21 cellular contexts compared by ENCODE assay signal in the genomic region with DNA sequence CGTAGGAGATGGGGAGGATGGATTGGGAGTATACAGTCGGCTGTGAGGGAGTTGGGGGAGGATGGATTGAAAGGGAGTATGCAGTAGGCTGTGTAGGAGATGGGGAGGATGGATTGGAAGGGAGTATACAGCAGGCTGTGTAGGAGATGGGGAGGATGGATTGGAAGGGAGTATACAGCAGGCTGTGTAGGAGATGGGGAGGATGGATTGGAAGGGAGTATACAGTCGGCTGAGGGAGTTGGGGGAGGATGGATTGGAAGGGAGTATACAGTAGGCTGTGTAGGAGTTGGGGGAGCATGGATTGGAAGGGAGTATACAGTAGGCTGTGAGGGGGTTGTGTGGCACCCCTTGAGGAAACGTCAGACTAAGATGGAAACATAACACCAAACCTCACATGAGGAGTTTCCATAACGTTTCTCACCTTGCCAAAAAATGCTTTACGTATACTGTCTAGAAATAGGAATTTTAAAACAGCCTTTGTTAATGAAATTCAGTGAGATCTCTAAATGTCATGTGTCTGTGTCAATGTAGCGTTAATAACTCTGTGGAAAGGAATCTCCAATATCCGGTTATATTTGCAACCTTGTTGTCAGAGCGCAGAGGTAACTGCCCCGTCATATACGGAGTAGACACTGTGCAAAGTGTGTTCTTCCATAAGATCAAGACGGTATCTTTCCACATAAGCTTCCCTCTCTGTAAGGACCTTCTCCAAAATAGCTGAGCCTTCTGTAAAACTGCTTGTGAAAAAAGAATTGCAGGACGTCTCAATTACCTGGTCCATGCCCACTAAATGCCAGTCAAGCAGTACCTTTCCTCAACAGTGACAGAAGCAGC. TPM values are rescaled to one million over a fixed set of nuclear protein-coding genes. Genes with fewer than 3 reads are reported as not detected.
DNase-seq lines count a peak whose midpoint lies in the region; ATAC-seq and TF ChIP-seq lines count a peak whose summit lies in the region.
"Had no signal": no experiment of that assay in that cellular context is flagged by ENCODE, and none has a peak within 500 bp of the region (broad histone marks: within the 10 kb centered on the region; RNA-seq: fewer than 3 reads in every experiment).

No MANE protein-coding gene starts in this region.

- H3K27ac Mint-ChIP-seq in T-helper 17 cell, result peak overlapping the region; percentile 32
- no peak overlapping the region for H3K27ac Mint-ChIP-seq in activated naive CD8-positive, alpha-beta T cell treated with anti-CD3 and anti-CD28 coated beads, Interleukin-2, amount 50 U/mL, for 24 hours
- H3K27ac Mint-ChIP-seq: CD4-positive, alpha-beta memory T cell had no signal

- H3K9me3 ChIP-seq in T-helper 17 cell (ENCODE audit: control insufficient read depth, low read length, poor library complexity, severe bottlenecking) (no peaks in the 10 kb centered on the region), suprapubic skin (no peaks in the 10 kb centered on the region)
- no peaks in the 10 kb centered on the region for H3K9me3 ChIP-seq in effector memory CD4-positive, alpha-beta T cell (ENCODE audit: control insufficient read depth, low read length)

- peak; percentile 38 for DNase-seq in NCI-H748 (lab: John Stamatoyannopoulos, UW; ENCODE audit: unreplicated experiment)
- no peak for DNase-seq in NCI-H748 treated with DMSO at 0.1 percent for 48 hours (lab: John Stamatoyannopoulos, UW)
- no peak for DNase-seq in T-helper 17 cell
- DNase-seq in epithelial cell of esophagus (ENCODE audit: low read depth), result no peak
- no peak for DNase-seq in suprapubic skin (ENCODE audit: low spot score in 2 of 2)
- no peak for DNase-seq in activated naive CD8-positive, alpha-beta T cell treated with anti-CD3 and anti-CD28 coated beads, Interleukin-2, amount 50 U/mL, for 24 hours
- DNase-seq in effector memory CD4-positive, alpha-beta T cell, result no peak
- DNase-seq: 8988T; Calu3; CD4-positive, alpha-beta memory T cell; DMS79; H9; NCI-H1436; NCI-H2029; NCI-H2171; NCI-H446; NCI-H82; PC-3 had no signal

- H3K36me3 ChIP-seq in suprapubic skin, result no peaks in the 10 kb centered on the region
- no peaks in the 10 kb centered on the region for H3K36me3 ChIP-seq in effector memory CD4-positive, alpha-beta T cell (ENCODE audit: control insufficient read depth, insufficient read depth, low read length)

- 60% methylated on average over 13 of the region's 13 CpGs for WGBS in suprapubic skin

- no peaks in the 10 kb centered on the region for H3K27me3 ChIP-seq in suprapubic skin
- no peaks in the 10 kb centered on the region for H3K27me3 ChIP-seq in effector memory CD4-positive, alpha-beta T cell (replicated peaks; ENCODE audit: control insufficient read depth, insufficient read depth, low read length, poor library complexity, severe bottlenecking)

- H3K4me3 Mint-ChIP-seq in T-helper 17 cell, result no peak overlapping the region
- H3K4me3 Mint-ChIP-seq in activated naive CD8-positive, alpha-beta T cell treated with anti-CD3 and anti-CD28 coated beads, Interleukin-2, amount 50 U/mL, for 24 hours, result no peak overlapping the region
- H3K4me3 Mint-ChIP-seq: CD4-positive, alpha-beta memory T cell; H9 had no signal

- H3K36me3 Mint-ChIP-seq in T-helper 17 cell (ENCODE audit: low read depth), result no peaks in the 10 kb centered on the region
- H3K36me3 Mint-ChIP-seq in activated naive CD8-positive, alpha-beta T cell treated with anti-CD3 and anti-CD28 coated beads, Interleukin-2, amount 50 U/mL, for 24 hours (ENCODE audit: low read depth), result peaks cover 2% of the 10 kb centered on the region
- H3K36me3 Mint-ChIP-seq: CD4-positive, alpha-beta memory T cell had no signal

- H3K9me3 Mint-ChIP-seq in activated naive CD8-positive, alpha-beta T cell treated with anti-CD3 and anti-CD28 coated beads, Interleukin-2, amount 50 U/mL, for 24 hours, result no peaks in the 10 kb centered on the region
- H3K9me3 Mint-ChIP-seq: CD4-positive, alpha-beta memory T cell; H9 had no signal

- H3K4me1 ChIP-seq in suprapubic skin, result peaks cover 27% of the 10 kb centered on the region
- no peaks in the 10 kb centered on the region for H3K4me1 ChIP-seq in effector memory CD4-positive, alpha-beta T cell (ENCODE audit: control insufficient read depth, insufficient read depth, low read length, poor library complexity, severe bottlenecking)

- TF ChIP-seq EP300 in suprapubic skin (IDR thresholded peaks at IDR 0.05), result no peak

- TF ChIP-seq POLR2A in suprapubic skin (IDR thresholded peaks at IDR 0.05), result no peak

- peaks cover 4% of the 10 kb centered on the region for H3K27me3 Mint-ChIP-seq in T-helper 17 cell
- no peaks in the 10 kb centered on the region for H3K27me3 Mint-ChIP-seq in activated naive CD8-positive, alpha-beta T cell treated with anti-CD3 and anti-CD28 coated beads, Interleukin-2, amount 50 U/mL, for 24 hours

- TF ChIP-seq CTCF in epithelial cell of esophagus (IDR thresholded peaks at IDR 0.05; ENCODE audit: insufficient read depth, low read depth, low read length, missing control alignments), result no peak
- TF ChIP-seq CTCF in suprapubic skin (IDR thresholded peaks at IDR 0.05), result no peak

- H3K27ac ChIP-seq in suprapubic skin, result peak overlapping the region; percentile 85
- no peak overlapping the region for H3K27ac ChIP-seq in effector memory CD4-positive, alpha-beta T cell (ENCODE audit: insufficient read depth, low read length, poor library complexity, severe bottlenecking)
- H3K27ac ChIP-seq: HL-60 had no signal

- no peaks in the 10 kb centered on the region for H3K4me1 Mint-ChIP-seq in T-helper 17 cell
- H3K4me1 Mint-ChIP-seq in activated naive CD8-positive, alpha-beta T cell treated with anti-CD3 and anti-CD28 coated beads, Interleukin-2, amount 50 U/mL, for 24 hours, result peaks cover 7% of the 10 kb centered on the region

- H3K4me3 ChIP-seq in epithelial cell of esophagus (ENCODE audit: low read length) (peak overlapping the region; percentile 19), suprapubic skin (no peak overlapping the region)
- no peak overlapping the region for H3K4me3 ChIP-seq in effector memory CD4-positive, alpha-beta T cell (ENCODE audit: insufficient read depth, low read depth, low read length, poor library complexity, severe bottlenecking)

- ATAC-seq in T-helper 17 cell, result no peak
- ATAC-seq in activated naive CD8-positive, alpha-beta T cell treated with anti-CD3 and anti-CD28 coated beads, Interleukin-2, amount 50 U/mL, for 24 hours, result no peak
- no peak for ATAC-seq in HG02981 (IDR thresholded peaks at IDR 0.05; ENCODE audit: unreplicated experiment)
- ATAC-seq: PC-3, Right ventricle myocardium inferior had no signal

RNA-seq across cellular contexts. Expression of gene VPS53, which starts 6.3 kb away (rescaled TPM):
- 10 to 100 TPM; 57.8 to 80.7 TPM for total RNA-seq in T-helper 17 cell
- total RNA-seq in suprapubic skin, result 10 to 100 TPM; 26.1 to 81.2 (median 36.8) TPM

RNA-seq across cellular contexts. Expression of gene TLCD3A, which starts 11.5 kb away (rescaled TPM):
- total RNA-seq in T-helper 17 cell (1 to 10 TPM in 1 of 2 donors, under 1 TPM in 1; 0.85 to 1.8 TPM), suprapubic skin (100 to 1,000 TPM in 1 of 4 donors, 10 to 100 TPM in 3; 47.8 to 120 (median 79.4) TPM)

RNA-seq across cellular contexts. Expression of gene GEMIN4, which starts 31.1 kb away (rescaled TPM):
- total RNA-seq in T-helper 17 cell (10 to 100 TPM; 11.5 to 13.4 TPM), suprapubic skin (10 to 100 TPM; 37.2 to 56.4 (median 48.7) TPM)

Comparison
In these comparisons a context has a peak if more than half of its experiments do, and no peak if none do; other contexts are left out.
1. RNA of gene TLCD3A, which starts 11.5 kb away (total RNA-seq): 47.8 to 120 TPM in suprapubic skin; 0.85 to 1.8 TPM in T-helper 17 cell; every median in the first group is over 10 times any median in the second.